Comparison of ENCODE assay signal across 8 cellular contexts in genomic region chr11:34050536-34050935, GRCh38. TPM values are rescaled to one million over a fixed set of nuclear protein-coding genes. Genes with fewer than 3 reads are reported as not detected.
A peak's percentile ranks its signal among the peaks of the same experiment; 100 is the strongest.
DNase-seq lines count a peak whose midpoint lies in the region; ATAC-seq and TF ChIP-seq lines count a peak whose summit lies in the region.

No MANE protein-coding gene starts in this region.

- H3K79me2 ChIP-seq in PC-9 (ENCODE audit: low read depth) = peaks cover 34% of the 10 kb centered on the region

- H3K4me3 ChIP-seq in PC-9 (peak overlapping the region; percentile 72), psoas muscle (peak overlapping the region; percentile 92), mucosa of descending colon (no peak overlapping the region)

- CTCF ChIA-PET in PC-9 (lab: Charles Lee) = interaction anchor here (0.6 kb wide), 1 partner anchor 62 kb away, joined by 13 read pairs; no protein-coding TSS in a partner anchor

- POLR2A ChIA-PET in PC-9 (lab: Charles Lee; ENCODE audit: unreplicated experiment) = interaction anchor here (0.6 kb wide), 1 partner anchor 54 kb away, joined by 4 read pairs; no protein-coding TSS in a partner anchor

- intact Hi-C loops in PC-9 (cut with micrococcal nuclease; ENCODE audit: unreplicated experiment) (loop anchor here (2.0 kb wide), 1 partner anchor 308 kb away; the partner anchor contains the start of gene ABTB2), psoas muscle (cut with DNase I) (loop anchor here (2.0 to 10.0 kb wide), 4 partner anchors 54 to 888 kb away; partner anchors contain the start of genes NAT10 (in 2 of the 2) and CSTF3 (in 1 of the 2)), mucosa of descending colon (cut with DNase I, micrococcal nuclease) (no loop called here)

- H3K4me1 ChIP-seq in PC-9 (replicated peaks; ENCODE audit: insufficient read depth) = peaks cover 35% of the 10 kb centered on the region
- H3K4me1 ChIP-seq in psoas muscle = peaks cover 30% of the 10 kb centered on the region
- H3K4me1 ChIP-seq in mucosa of descending colon (ENCODE audit: low read depth) = peaks cover 26% of the 10 kb centered on the region

- 31 to 37% (median 36%) methylated on average over 3 of the region's 3 CpGs for WGBS in psoas muscle, 3 donors

- TF ChIP-seq CTCF in PC-9 (conservative IDR thresholded peaks at IDR 0.05) = no peak
- TF ChIP-seq CTCF in psoas muscle (IDR thresholded peaks at IDR 0.05) = no peak
- no peak for TF ChIP-seq CTCF in mucosa of descending colon (IDR thresholded peaks at IDR 0.05)

- DNase-seq in GM04503 (ENCODE audit: low read depth) (peak; percentile 49), PC-9 (no peak), epithelial cell of prostate (ENCODE audit: low read depth, low spot score) (no peak), psoas muscle (no peak), ureter (ENCODE audit: low spot score) (no peak), mucosa of descending colon (no peak)

- no TSS peak for BruUV-seq in PC-9 (replicated peaks; lab: Mats Ljungman, UMichigan)

- H3K36me3 ChIP-seq in PC-9 (ENCODE audit: low read depth) (peaks cover 14% of the 10 kb centered on the region; the same call in 1 of the 2 replicates), psoas muscle (ENCODE audit: insufficient read depth in 1 of 2, low read depth in 1 of 2) (peaks cover 3 to 10% of the 10 kb centered on the region in 2 donors), mucosa of descending colon (ENCODE audit: low read depth) (no peaks in the 10 kb centered on the region)

- H2AFZ ChIP-seq in PC-9 = peak overlapping the region; percentile 83

- H3K27me3 ChIP-seq in PC-9 (ENCODE audit: insufficient read depth, low read depth) = no peaks in the 10 kb centered on the region
- no peaks in the 10 kb centered on the region for H3K27me3 ChIP-seq in psoas muscle (ENCODE audit: insufficient read depth in 3 of 3, low read length in 2 of 3)

- H3K27ac ChIP-seq in PC-9 (peak overlapping the region; percentile 94), epithelial cell of prostate (peak overlapping the region; percentile 94), psoas muscle (peak overlapping the region; percentile 95)

- H4K20me1 ChIP-seq in PC-9 (ENCODE audit: insufficient read depth) = peaks cover 20% of the 10 kb centered on the region

- H3K9me3 ChIP-seq in PC-9 (ENCODE audit: insufficient read depth, low read depth) (no peaks in the 10 kb centered on the region), psoas muscle (no peaks in the 10 kb centered on the region), mucosa of descending colon (no peaks in the 10 kb centered on the region)

- peak overlapping the region; percentile 85 for H3K4me2 ChIP-seq in PC-9

- ATAC-seq in psoas muscle (no peak), GM21717 (IDR thresholded peaks at IDR 0.05; ENCODE audit: unreplicated experiment) (no peak), HG02759 (IDR thresholded peaks at IDR 0.05; ENCODE audit: unreplicated experiment) (no peak), mucosa of descending colon (no peak)

- peaks cover 26% of the 10 kb centered on the region for H3F3A ChIP-seq in PC-9 (ENCODE audit: insufficient read depth, low read depth)

- H3K9me2 ChIP-seq in PC-9 (ENCODE audit: insufficient read depth) = no peaks in the 10 kb centered on the region

RNA-seq across cellular contexts. Expression of gene CAPRIN1, which starts 1.0 kb away (rescaled TPM):
- total RNA-seq in PC-9 (2021) (258 and 289 TPM in 2 replicates), psoas muscle (100 to 1,000 TPM in 3 of 4 donors, 10 to 100 TPM in 1; 70.3 to 122 (median 109) TPM), ureter (244 TPM), mucosa of descending colon (100 to 1,000 TPM; 157 to 175 (median 172) TPM)
- 10 to 100 TPM; 31.4 to 57.8 (median 54.9) TPM for polyA plus RNA-seq in psoas muscle

RNA-seq across cellular contexts. Expression of gene NAT10, which starts 54.9 kb away (rescaled TPM):
- 53.2 and 62.3 TPM in 2 replicates for total RNA-seq in PC-9 (2021)
- total RNA-seq in psoas muscle = 10 to 100 TPM; 26.7 to 51.5 (median 37.0) TPM
- polyA plus RNA-seq in psoas muscle = 10 to 100 TPM; 21.0 to 33.9 (median 28.3) TPM
- 79.8 TPM for total RNA-seq in ureter
- total RNA-seq in mucosa of descending colon = 10 to 100 TPM; 29.6 to 34.4 (median 30.7) TPM

Comparison
In these comparisons a context has a peak if more than half of its experiments do, and no peak if none do; other contexts are left out.
1. intact Hi-C loops: an anchor here in PC-9 (2.0 kb wide) and psoas muscle (2.0 to 10.0 kb wide); none called in mucosa of descending colon.